ENCODE assay signal across 27 cellular contexts in the genomic region with DNA sequence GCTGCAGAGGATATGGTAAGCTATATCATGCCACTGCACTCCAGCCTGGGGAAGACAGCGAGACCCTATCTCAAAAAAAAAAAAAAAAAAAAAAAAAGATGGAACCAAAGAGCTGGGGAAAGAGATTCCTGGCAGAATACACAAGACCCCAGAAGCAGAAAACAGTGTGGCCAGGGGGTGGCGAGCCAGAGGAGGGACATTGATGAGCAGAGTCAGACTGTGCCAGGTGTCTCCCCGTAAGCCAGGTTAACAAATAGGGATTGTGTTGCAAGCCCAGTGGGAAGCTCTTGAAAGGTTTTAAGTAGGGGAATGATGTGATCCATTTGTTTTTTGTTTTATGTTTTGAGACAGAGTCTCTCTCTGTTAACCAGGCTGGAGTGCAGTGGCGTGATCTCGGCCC. TPM values are rescaled to one million over a fixed set of nuclear protein-coding genes. Genes with fewer than 3 reads are reported as not detected.
"Had no signal": no experiment of that assay in that cellular context is flagged by ENCODE, and none has a peak within 500 bp of the region (broad histone marks: within the 10 kb centered on the region; RNA-seq: fewer than 3 reads in every experiment).

No MANE protein-coding gene starts in this region.

- ATAC-seq: activated CD4-positive, alpha-beta T cell treated with anti-CD3 and anti-CD28 coated beads for 36 hours; activated CD8-positive, alpha-beta memory T cell treated with anti-CD3 and anti-CD28 coated beads, Interleukin-2, amount 10 ng/mL, durations not matched to agents 7 days and 5 days; activated CD8-positive, alpha-beta T cell treated with anti-CD3 and anti-CD28 coated beads, Interleukin-2, amount 10 ng/mL, durations not matched to agents 7 days and 5 days; activated naive CD4-positive, alpha-beta T cell treated with anti-CD3 and anti-CD28 coated beads, Interleukin-2, amount 50 U/mL, for 72 hours; esophagus mucosa had no signal

- H3K4me1 Mint-ChIP-seq: activated CD4-positive, alpha-beta T cell treated with anti-CD3 and anti-CD28 coated beads for 36 hours; activated CD4-positive, alpha-beta T cell treated with anti-CD3 and anti-CD28 coated beads, Interleukin-2, amount 10 ng/mL, durations not matched to agents 24 days and 14 days; activated CD8-positive, alpha-beta memory T cell treated with anti-CD3 and anti-CD28 coated beads, Interleukin-2, amount 10 ng/mL, durations not matched to agents 7 days and 5 days; activated naive CD4-positive, alpha-beta T cell treated with anti-CD3 and anti-CD28 coated beads, Interleukin-2, amount 10 ng/mL, durations not matched to agents 7 days and 5 days; activated naive CD8-positive, alpha-beta T cell treated with anti-CD3 and anti-CD28 coated beads, Interleukin-2, amount 10 ng/mL, durations not matched to agents 7 days and 5 days; brain had no signal

- H3K27me3 ChIP-seq: ascending aorta, breast epithelium, cardiac muscle cell, colonic mucosa had no signal

- DNase-seq: activated CD4-positive, alpha-beta memory T cell treated with anti-CD3 and anti-CD28 coated beads for 36 hours; activated CD4-positive, alpha-beta T cell treated with anti-CD3 and anti-CD28 coated beads for 36 hours; activated CD4-positive, alpha-beta T cell treated with anti-CD3 and anti-CD28 coated beads, Interleukin-2, amount 10 ng/mL, durations not matched to agents 24 days and 14 days; activated CD4-positive, CD25-positive, alpha-beta regulatory T cell; activated CD4-positive, CD25-positive, alpha-beta regulatory T cell treated with anti-CD3 and anti-CD28 coated beads, Interleukin-2, amount 50 U/mL, for 72 hours; activated CD8-positive, alpha-beta memory T cell treated with anti-CD3 and anti-CD28 coated beads, Interleukin-2, amount 10 ng/mL, durations not matched to agents 7 days and 5 days; activated CD8-positive, alpha-beta memory T cell treated with anti-CD3 and anti-CD28 coated beads, Interleukin-2, amount 50 U/mL, for 4 hours; activated CD8-positive, alpha-beta T cell treated with anti-CD3 and anti-CD28 coated beads, Interleukin-2, amount 10 ng/mL, durations not matched to agents 7 days and 5 days; activated effector memory CD4-positive, alpha-beta T cell treated with anti-CD3 and anti-CD28 coated beads, Interleukin-2, amount 50 U/mL, for 16 hours; activated naive CD4-positive, alpha-beta T cell treated with anti-CD3 and anti-CD28 coated beads, Interleukin-2, amount 10 ng/mL, durations not matched to agents 7 days and 5 days; activated naive CD8-positive, alpha-beta T cell treated with anti-CD3 and anti-CD28 coated beads, Interleukin-2, amount 10 ng/mL, durations not matched to agents 7 days and 5 days; activated T-cell treated with anti-CD3 and anti-CD28 coated beads, Interleukin-2, amount 50 U/mL, for 1 hour; activated T-cell treated with anti-CD3 and anti-CD28 coated beads, Interleukin-2, amount 50 U/mL, for 48 hours; central memory CD4-positive, alpha-beta T cell; cerebellar nuclear complex; colonic mucosa; effector CD8-positive, alpha-beta T cell; head of caudate nucleus; T-helper 2 cell had no signal

- H3K27ac ChIP-seq: ascending aorta, breast epithelium, cardiac muscle cell, colonic mucosa had no signal

- H3K36me3 Mint-ChIP-seq: activated CD4-positive, alpha-beta memory T cell treated with anti-CD3 and anti-CD28 coated beads for 36 hours; activated CD8-positive, alpha-beta memory T cell treated with anti-CD3 and anti-CD28 coated beads, Interleukin-2, amount 10 ng/mL, durations not matched to agents 7 days and 5 days; activated naive CD4-positive, alpha-beta T cell treated with anti-CD3 and anti-CD28 coated beads, Interleukin-2, amount 10 ng/mL, durations not matched to agents 7 days and 5 days; activated naive CD4-positive, alpha-beta T cell treated with anti-CD3 and anti-CD28 coated beads, Interleukin-2, amount 50 U/mL, for 72 hours had no signal

- H3K36me3 ChIP-seq: ascending aorta, breast epithelium, cardiac muscle cell, colonic mucosa had no signal

- H3K9me3 Mint-ChIP-seq: activated CD4-positive, alpha-beta memory T cell treated with anti-CD3 and anti-CD28 coated beads for 36 hours; activated CD4-positive, alpha-beta T cell treated with anti-CD3 and anti-CD28 coated beads, Interleukin-2, amount 10 ng/mL, durations not matched to agents 24 days and 14 days; activated naive CD4-positive, alpha-beta T cell treated with anti-CD3 and anti-CD28 coated beads, Interleukin-2, amount 10 ng/mL, durations not matched to agents 7 days and 5 days; activated naive CD4-positive, alpha-beta T cell treated with anti-CD3 and anti-CD28 coated beads, Interleukin-2, amount 50 U/mL, for 72 hours; activated naive CD8-positive, alpha-beta T cell treated with anti-CD3 and anti-CD28 coated beads, Interleukin-2, amount 10 ng/mL, durations not matched to agents 7 days and 5 days; activated T-helper 1 cell treated with anti-CD3 and anti-CD28 coated beads, Interleukin-12 subunit alpha, Interleukin-12 subunit beta, Interleukin-2, Interleukin-4 antibody, amounts not matched to agents 30 ng/mL and 10 ng/mL and 1 ng/mL, durations not matched to agents 14 hours and 24 hours and 36 hours; activated T-helper 2 cell treated with anti-CD3 and anti-CD28 coated beads, Interferon-gamma antibody, Interleukin-2, Interleukin-4, amounts not matched to agents 10 μg/mL and 5 μg/mL and 100 μg/mL, durations not matched to agents 14 hours and 24 hours and 36 hours; brain had no signal

- H3K27me3 Mint-ChIP-seq: activated CD4-positive, alpha-beta memory T cell treated with anti-CD3 and anti-CD28 coated beads for 36 hours; activated CD4-positive, alpha-beta T cell treated with anti-CD3 and anti-CD28 coated beads for 36 hours; activated CD8-positive, alpha-beta memory T cell treated with anti-CD3 and anti-CD28 coated beads, Interleukin-2, amount 10 ng/mL, durations not matched to agents 7 days and 5 days; activated naive CD8-positive, alpha-beta T cell treated with anti-CD3 and anti-CD28 coated beads, Interleukin-2, amount 10 ng/mL, durations not matched to agents 7 days and 5 days; brain had no signal

- H3K9me3 ChIP-seq: ascending aorta, breast epithelium, colonic mucosa had no signal

- H3K4me1 ChIP-seq: ascending aorta, breast epithelium, colonic mucosa had no signal

- H3K4me3 ChIP-seq: ascending aorta, breast epithelium, cardiac muscle cell, colonic mucosa had no signal

- H3K27ac Mint-ChIP-seq: activated CD4-positive, alpha-beta memory T cell treated with anti-CD3 and anti-CD28 coated beads for 36 hours; activated CD4-positive, alpha-beta T cell treated with anti-CD3 and anti-CD28 coated beads for 36 hours; activated CD4-positive, alpha-beta T cell treated with anti-CD3 and anti-CD28 coated beads, Interleukin-2, amount 10 ng/mL, durations not matched to agents 24 days and 14 days; activated CD8-positive, alpha-beta memory T cell treated with anti-CD3 and anti-CD28 coated beads, Interleukin-2, amount 10 ng/mL, durations not matched to agents 7 days and 5 days; activated CD8-positive, alpha-beta T cell treated with anti-CD3 and anti-CD28 coated beads, Interleukin-2, amount 10 ng/mL, durations not matched to agents 7 days and 5 days; activated naive CD4-positive, alpha-beta T cell treated with anti-CD3 and anti-CD28 coated beads, Interleukin-2, amount 10 ng/mL, durations not matched to agents 7 days and 5 days; activated naive CD4-positive, alpha-beta T cell treated with anti-CD3 and anti-CD28 coated beads, Interleukin-2, amount 50 U/mL, for 72 hours; activated naive CD8-positive, alpha-beta T cell treated with anti-CD3 and anti-CD28 coated beads, Interleukin-2, amount 10 ng/mL, durations not matched to agents 7 days and 5 days; activated T-helper 1 cell treated with anti-CD3 and anti-CD28 coated beads, Interleukin-12 subunit alpha, Interleukin-12 subunit beta, Interleukin-2, Interleukin-4 antibody, amounts not matched to agents 30 ng/mL and 10 ng/mL and 1 ng/mL, durations not matched to agents 14 hours and 24 hours and 36 hours; activated T-helper 2 cell treated with anti-CD3 and anti-CD28 coated beads, Interferon-gamma antibody, Interleukin-2, Interleukin-4, amounts not matched to agents 10 μg/mL and 5 μg/mL and 100 μg/mL, durations not matched to agents 14 hours and 24 hours and 36 hours; brain had no signal

- H3K4me3 Mint-ChIP-seq: activated CD4-positive, alpha-beta memory T cell treated with anti-CD3 and anti-CD28 coated beads for 36 hours; activated CD4-positive, alpha-beta T cell treated with anti-CD3 and anti-CD28 coated beads for 36 hours; activated CD4-positive, alpha-beta T cell treated with anti-CD3 and anti-CD28 coated beads, Interleukin-2, amount 10 ng/mL, durations not matched to agents 24 days and 14 days; activated CD8-positive, alpha-beta memory T cell treated with anti-CD3 and anti-CD28 coated beads, Interleukin-2, amount 10 ng/mL, durations not matched to agents 7 days and 5 days; activated CD8-positive, alpha-beta T cell treated with anti-CD3 and anti-CD28 coated beads, Interleukin-2, amount 10 ng/mL, durations not matched to agents 7 days and 5 days; activated naive CD4-positive, alpha-beta T cell treated with anti-CD3 and anti-CD28 coated beads, Interleukin-2, amount 10 ng/mL, durations not matched to agents 7 days and 5 days; activated naive CD8-positive, alpha-beta T cell treated with anti-CD3 and anti-CD28 coated beads, Interleukin-2, amount 10 ng/mL, durations not matched to agents 7 days and 5 days; activated T-helper 1 cell treated with anti-CD3 and anti-CD28 coated beads, Interleukin-12 subunit alpha, Interleukin-12 subunit beta, Interleukin-2, Interleukin-4 antibody, amounts not matched to agents 30 ng/mL and 10 ng/mL and 1 ng/mL, durations not matched to agents 14 hours and 24 hours and 36 hours; brain had no signal

RNA-seq across cellular contexts. Expression of a gene that starts 56.1 kb away (rescaled TPM):
- total RNA-seq: ascending aorta had no signal
